10 cellular contexts compared by ENCODE assay signal in the genomic region with DNA sequence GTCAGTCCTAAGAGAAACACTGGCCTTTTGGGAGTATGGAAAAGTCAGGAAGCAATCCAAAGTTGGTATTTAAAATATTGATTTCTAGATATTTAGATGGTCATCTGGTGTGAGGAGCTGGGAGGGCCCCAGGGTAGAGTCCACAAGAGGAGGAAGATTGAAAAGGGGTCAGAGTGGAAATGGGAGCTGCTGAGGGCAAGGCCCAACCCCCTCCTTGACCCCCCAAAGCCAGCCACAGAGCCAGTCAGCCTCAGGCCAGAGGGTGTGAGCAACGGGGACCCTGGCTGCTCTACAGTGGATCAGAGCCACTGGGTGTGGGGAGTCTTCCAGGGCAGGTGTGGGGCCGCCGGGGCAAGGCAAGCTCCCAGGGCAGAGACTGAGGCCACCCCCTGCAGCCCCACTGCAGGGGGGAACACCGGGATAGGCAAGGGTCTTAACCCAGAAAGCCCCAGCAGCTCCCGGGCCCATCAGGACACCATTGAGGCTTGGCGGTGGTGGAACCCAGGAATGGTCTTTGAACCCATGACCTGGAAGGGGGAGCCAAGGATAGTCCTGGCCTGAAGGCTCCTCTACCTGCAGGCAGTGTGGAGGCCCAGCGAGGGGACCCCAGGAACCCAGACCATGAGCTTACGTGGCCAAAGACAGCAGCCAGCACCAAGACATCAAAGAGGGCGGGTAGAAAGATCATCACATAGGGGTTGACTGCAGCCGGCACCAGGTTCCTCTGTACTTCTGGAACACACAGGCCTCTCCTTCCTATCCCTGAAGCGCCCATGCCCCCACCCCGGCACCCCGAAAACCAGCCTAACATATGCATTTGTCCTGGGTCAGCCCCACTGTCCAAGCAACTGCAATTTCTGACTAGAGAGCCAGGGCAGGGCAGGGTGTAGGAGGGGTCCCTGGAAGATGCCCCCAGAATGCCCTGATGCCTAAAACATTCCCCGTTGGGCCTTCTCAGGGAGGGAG. TPM values are rescaled to one million over a fixed set of nuclear protein-coding genes. Genes with fewer than 3 reads are reported as not detected.
DNase-seq lines count a peak whose midpoint lies in the region; ATAC-seq and TF ChIP-seq lines count a peak whose summit lies in the region.
"Not testable (repeated sequence)": the region's sequence is repeated elsewhere in the genome, so short reads cannot be mapped to it uniquely, and the experiment has no call there.
"Had no signal": no experiment of that assay in that cellular context is flagged by ENCODE, and none has a peak within 500 bp of the region (broad histone marks: within the 10 kb centered on the region; RNA-seq: fewer than 3 reads in every experiment).

No MANE protein-coding gene starts in this region.

- H2BK15ac ChIP-seq in neuronal stem cell (ENCODE audit: low read length) = not testable (repeated sequence)

- not testable (repeated sequence) for H3K4ac ChIP-seq in neuronal stem cell (ENCODE audit: low read length)

- not testable (repeated sequence) for H3K9me3 ChIP-seq in right lobe of liver; neuronal stem cell (replicated peaks in 1 of 2; ENCODE audit: control insufficient read depth in 2 of 2, insufficient read depth in 1 of 2, low read depth in 1 of 2, low read length in 2 of 2)

- H2BK5ac ChIP-seq in neuronal stem cell (ENCODE audit: low read length) = not testable (repeated sequence)

- not testable (repeated sequence) for H2BK120ac ChIP-seq in neuronal stem cell (ENCODE audit: low read depth, low read length)

- not testable (repeated sequence) for H2AFZ ChIP-seq in neuronal stem cell (ENCODE audit: low read length)

- H3K79me1 ChIP-seq in neuronal stem cell (ENCODE audit: low read depth, low read length) = not testable (repeated sequence)

- H3K27me3 Mint-ChIP-seq in activated T-helper 17 cell treated with anti-CD3 and anti-CD28 coated beads, Interleukin-2, amount 50 U/mL, for 72 hours; progenitor cell of endocrine pancreas: not testable (repeated sequence)

- H2BK12ac ChIP-seq in neuronal stem cell (ENCODE audit: low read length) = not testable (repeated sequence)

- H3K4me3 Mint-ChIP-seq in activated T-helper 17 cell treated with anti-CD3 and anti-CD28 coated beads, Interleukin-2, amount 50 U/mL, for 72 hours; stimulated activated effector memory CD8-positive, alpha-beta T cell treated with anti-CD3 and anti-CD28 coated beads, Interleukin-12 subunit alpha, Interleukin-12 subunit beta, amount 100 ng/mL, for 72 hours: not testable (repeated sequence)
- H3K4me3 Mint-ChIP-seq in progenitor cell of endocrine pancreas (ENCODE audit: low read depth) = peak overlapping the region; percentile 6

- peak overlapping the region; percentile 75 for H2AK5ac ChIP-seq in neuronal stem cell (ENCODE audit: low read depth, low read length)

- H3K9me3 Mint-ChIP-seq in activated T-helper 17 cell treated with anti-CD3 and anti-CD28 coated beads, Interleukin-2, amount 50 U/mL, for 72 hours; progenitor cell of endocrine pancreas (ENCODE audit: low read depth); stimulated activated effector memory CD8-positive, alpha-beta T cell treated with anti-CD3 and anti-CD28 coated beads, Interleukin-12 subunit alpha, Interleukin-12 subunit beta, amount 100 ng/mL, for 72 hours: not testable (repeated sequence)

- peak overlapping the region; percentile 17 for H3K18ac ChIP-seq in neuronal stem cell (ENCODE audit: low read length)

- not testable (repeated sequence) for H3K27me3 ChIP-seq in right lobe of liver; neuronal stem cell (ENCODE audit: control insufficient read depth in 3 of 3, insufficient read depth in 3 of 3, low read depth in 1 of 3, low read length in 3 of 3)

- H3K36me3 ChIP-seq in right lobe of liver; neuronal stem cell (replicated peaks in 1 of 2; ENCODE audit: control insufficient read depth in 2 of 2, insufficient read depth in 2 of 2, low read length in 2 of 2): not testable (repeated sequence)

- peak overlapping the region; percentile 27 for H3K27ac Mint-ChIP-seq in activated T-helper 17 cell treated with anti-CD3 and anti-CD28 coated beads, Interleukin-2, amount 50 U/mL, for 72 hours
- H3K27ac Mint-ChIP-seq in progenitor cell of endocrine pancreas = peak overlapping the region; percentile 84
- peak overlapping the region; percentile 64 for H3K27ac Mint-ChIP-seq in stimulated activated effector memory CD8-positive, alpha-beta T cell treated with anti-CD3 and anti-CD28 coated beads, Interleukin-12 subunit alpha, Interleukin-12 subunit beta, amount 100 ng/mL, for 72 hours

- not testable (repeated sequence) for H3K14ac ChIP-seq in neuronal stem cell (ENCODE audit: low read length)

- not testable (repeated sequence) for ATAC-seq in activated T-helper 17 cell treated with anti-CD3 and anti-CD28 coated beads, Interleukin-2, amount 50 U/mL, for 72 hours (replicated peaks); stimulated activated effector memory CD8-positive, alpha-beta T cell treated with anti-CD3 and anti-CD28 coated beads, Interleukin-12 subunit alpha, Interleukin-12 subunit beta, amount 100 ng/mL, for 72 hours
- ATAC-seq in left lobe of liver (peak; percentile 49), right lobe of liver (peak; percentile 48 to 70 (median 56))

- not testable (repeated sequence) for H3K27ac ChIP-seq in right lobe of liver; neuronal stem cell (replicated peaks; ENCODE audit: low read length)

- intact Hi-C loops in right lobe of liver (cut with DNase I) = not testable (repeated sequence)

- H3K9ac ChIP-seq in neuronal stem cell (ENCODE audit: low read depth, low read length, poor library complexity) = not testable (repeated sequence)

- not testable (repeated sequence) for H3K36me3 Mint-ChIP-seq in activated T-helper 17 cell treated with anti-CD3 and anti-CD28 coated beads, Interleukin-2, amount 50 U/mL, for 72 hours (ENCODE audit: low read depth); progenitor cell of endocrine pancreas (ENCODE audit: insufficient read depth); stimulated activated effector memory CD8-positive, alpha-beta T cell treated with anti-CD3 and anti-CD28 coated beads, Interleukin-12 subunit alpha, Interleukin-12 subunit beta, amount 100 ng/mL, for 72 hours

- not testable (repeated sequence) for H4K91ac ChIP-seq in neuronal stem cell (ENCODE audit: low read depth, low read length, poor library complexity)

- H4K8ac ChIP-seq in neuronal stem cell (ENCODE audit: low read depth, low read length) = not testable (repeated sequence)

- H3K4me1 Mint-ChIP-seq in activated T-helper 17 cell treated with anti-CD3 and anti-CD28 coated beads, Interleukin-2, amount 50 U/mL, for 72 hours; stimulated activated effector memory CD8-positive, alpha-beta T cell treated with anti-CD3 and anti-CD28 coated beads, Interleukin-12 subunit alpha, Interleukin-12 subunit beta, amount 100 ng/mL, for 72 hours: not testable (repeated sequence)
- H3K4me1 Mint-ChIP-seq in progenitor cell of endocrine pancreas (ENCODE audit: low read depth) = peaks cover 12% of the 10 kb centered on the region

- not testable (repeated sequence) for H3K4me2 ChIP-seq in neuronal stem cell (ENCODE audit: insufficient read depth, low read length, poor library complexity, severe bottlenecking)

- not testable (repeated sequence) for H3K4me3 ChIP-seq in right lobe of liver; neuronal stem cell (ENCODE audit: low read length in 2 of 2)

- not testable (repeated sequence) for TF ChIP-seq POLR2A in right lobe of liver (IDR thresholded peaks at IDR 0.05)

- DNase-seq in HuH-7.5 (ENCODE audit: low spot score) (peak; percentile 72), left lobe of liver (ENCODE audit: low spot score) (peak; percentile 41)
- not testable (repeated sequence) for DNase-seq in right lobe of liver; neuronal stem cell (ENCODE audit: low spot score); progenitor cell of endocrine pancreas (ENCODE audit: low spot score, unreplicated experiment); stimulated activated effector memory CD8-positive, alpha-beta T cell treated with anti-CD3 and anti-CD28 coated beads, Interleukin-12 subunit alpha, Interleukin-12 subunit beta, amount 100 ng/mL, for 72 hours (ENCODE audit: low spot score in 2 of 2)

- 100% methylated on average over 1 of the region's 14 CpGs for WGBS in right lobe of liver (ENCODE audit: insufficient coverage, low coverage, low lambda C conversion rate, missing lambda C conversion rate)
- WGBS in neuronal stem cell (ENCODE audit: extremely low coverage in 2 of 2, insufficient read length in 2 of 2, insufficient replicate concordance in 1 of 2), 2 donors = no CpG with 5 or more reads among the region's 14 CpGs

- H3K4me1 ChIP-seq in right lobe of liver = peaks cover 0 to 10% (median 0%) of the 10 kb centered on the region in 4 donors
- not testable (repeated sequence) for H3K4me1 ChIP-seq in neuronal stem cell (ENCODE audit: control insufficient read depth in 2 of 2, insufficient read depth in 1 of 2, low read depth in 1 of 2, low read length in 2 of 2)

- not testable (repeated sequence) for H3K23ac ChIP-seq in neuronal stem cell (ENCODE audit: low read depth, low read length, poor library complexity)

- not testable (repeated sequence) for TF ChIP-seq CTCF in right lobe of liver (IDR thresholded peaks at IDR 0.05); progenitor cell of endocrine pancreas (IDR thresholded peaks at IDR 0.05; ENCODE audit: unreplicated experiment)

RNA-seq across cellular contexts. Expression of a gene that starts 51.3 kb away (rescaled TPM):
- under 1 TPM in 1 of 2 donors, not detected in 1; 0.02 TPM for total RNA-seq in activated T-helper 17 cell treated with anti-CD3 and anti-CD28 coated beads, Interleukin-2, amount 50 U/mL, for 72 hours
- total RNA-seq in left lobe of liver = 0.23 TPM
- under 1 TPM; 0.12 to 0.29 (median 0.20) TPM for total RNA-seq in right lobe of liver
- 0.11 TPM for polyA plus RNA-seq in neuronal stem cell (2013, experiment 1 of 2)
- polyA plus RNA-seq in neuronal stem cell (2013, experiment 2 of 2) = 0.10 TPM
- total RNA-seq in progenitor cell of endocrine pancreas = 0.41 and 0.51 TPM in 2 replicates
- total RNA-seq: CD4-positive, alpha-beta T cell; CD8-positive, alpha-beta memory T cell had no signal
- polyA plus RNA-seq: CD14-positive monocyte; CD8-positive, alpha-beta memory T cell had no signal

Comparison
In these comparisons a context has a peak if more than half of its experiments do, and no peak if none do; other contexts are left out.
1. H3K27ac Mint-ChIP-seq: peak in every context shown above with its lines; median percentile 84 in progenitor cell of endocrine pancreas; 64 in stimulated activated effector memory CD8-positive, alpha-beta T cell treated with anti-CD3 and anti-CD28 coated beads, Interleukin-12 subunit alpha, Interleukin-12 subunit beta, amount 100 ng/mL, for 72 hours; 27 in activated T-helper 17 cell treated with anti-CD3 and anti-CD28 coated beads, Interleukin-2, amount 50 U/mL, for 72 hours.